ENCODE assay signal across 19 cellular contexts in the genomic region with DNA sequence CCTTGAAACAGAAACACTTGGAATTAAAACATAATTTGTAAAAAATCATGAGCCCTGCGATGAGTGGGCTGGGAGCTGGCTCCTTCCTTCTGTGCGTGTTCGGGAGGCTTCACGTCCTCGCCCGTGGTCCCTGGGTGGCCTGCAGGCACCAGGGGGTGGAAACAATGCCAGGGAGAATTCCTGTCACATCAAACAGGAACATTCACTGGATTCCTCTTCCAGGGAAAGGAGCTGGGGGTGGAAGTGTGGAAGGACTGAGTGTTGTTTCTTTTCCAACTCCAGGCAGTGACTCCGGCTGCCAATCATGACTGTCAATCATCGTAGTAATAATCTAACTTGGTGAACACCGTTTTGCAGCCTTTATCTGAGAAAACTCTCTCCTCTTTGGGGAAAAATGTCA. TPM values are rescaled to one million over a fixed set of nuclear protein-coding genes. Genes with fewer than 3 reads are reported as not detected.
A peak's percentile ranks its signal among the peaks of the same experiment; 100 is the strongest.
DNase-seq lines count a peak whose midpoint lies in the region; ATAC-seq, FAIRE-seq and TF ChIP-seq lines count a peak whose summit lies in the region.
"Had no signal": no experiment of that assay in that cellular context is flagged by ENCODE, and none has a peak within 500 bp of the region (broad histone marks: within the 10 kb centered on the region; RNA-seq: fewer than 3 reads in every experiment).

No MANE protein-coding gene starts in this region.

- H2BK5ac ChIP-seq in mesenchymal stem cell (ENCODE audit: low read depth, low read length, poor library complexity, severe bottlenecking): no peak overlapping the region

- H3K4me3 ChIP-seq in GM12878 (no peak overlapping the region), mesenchymal stem cell (ENCODE audit: insufficient read depth in 1 of 2, low read depth in 1 of 2, low read length in 2 of 2) (no peak overlapping the region)
- H3K4me3 ChIP-seq: A549, HAP-1, Peyer's patch had no signal

- H3K9me3 ChIP-seq in GM12878 (replicated peaks; ENCODE audit: control insufficient read depth, insufficient read depth, low read length): no peaks in the 10 kb centered on the region
- H3K9me3 ChIP-seq in mesenchymal stem cell (ENCODE audit: control insufficient read depth, low read length): no peaks in the 10 kb centered on the region
- H3K9me3 ChIP-seq in T-helper 17 cell (ENCODE audit: control insufficient read depth, low read length, poor library complexity, severe bottlenecking): no peaks in the 10 kb centered on the region
- H3K9me3 ChIP-seq: A549, HAP-1, Peyer's patch, SK-N-SH had no signal

- H3K79me1 ChIP-seq in mesenchymal stem cell (replicated peaks; ENCODE audit: low read length, poor library complexity, severe bottlenecking): peaks cover 49% of the 10 kb centered on the region

- in situ Hi-C loops in GM12878 (cut with MboI): no loop called here

- no peak overlapping the region for H2AFZ ChIP-seq in GM12878 (ENCODE audit: control insufficient read depth, low read depth, low read length)
- no peak overlapping the region for H2AFZ ChIP-seq in mesenchymal stem cell (ENCODE audit: low read depth, low read length)

- no peak for TF ChIP-seq EP300 in GM12878 (IDR thresholded peaks at IDR 0.05; ENCODE audit: borderline replicate concordance in 1 of 2, control insufficient read depth in 1 of 2, low read depth in 2 of 2, low read length in 2 of 2)

- BruUV-seq in GM12878 (replicated peaks; lab: Mats Ljungman, UMichigan): TSS peak; percentile 28

- FAIRE-seq in GM12878 (lab: Jason Lieb, UNC): no peak
- FAIRE-seq: A549 had no signal

- no peak overlapping the region for H3K4me3 Mint-ChIP-seq in T-helper 17 cell

- H2BK15ac ChIP-seq in mesenchymal stem cell (ENCODE audit: low read depth, poor library complexity, severe bottlenecking): no peak overlapping the region

- H2BK12ac ChIP-seq in mesenchymal stem cell (ENCODE audit: low read length in 2 of 2): no peak overlapping the region

- peaks cover 9% of the 10 kb centered on the region for H3K4me1 Mint-ChIP-seq in T-helper 17 cell

- TF ChIP-seq POLR2A in GM12878 (IDR thresholded peaks at IDR 0.05; ENCODE audit: low read depth, low read length): no peak

- H4K8ac ChIP-seq in mesenchymal stem cell (ENCODE audit: low read length): no peak overlapping the region

- H3K14ac ChIP-seq in mesenchymal stem cell (ENCODE audit: low read length in 2 of 2): no peak overlapping the region

- H3K36me3 ChIP-seq in GM12878 (ENCODE audit: control insufficient read depth in 2 of 2, insufficient read depth in 2 of 2, low read length in 1 of 2) (peaks cover 7 to 21% of the 10 kb centered on the region in 2 experiments), mesenchymal stem cell (ENCODE audit: control insufficient read depth in 1 of 2, insufficient read depth in 2 of 2, low read depth in 1 of 2, low read length in 2 of 2) (peaks cover 75 to 84% of the 10 kb centered on the region in 2 experiments)

- H3K4me2 ChIP-seq in GM12878 (ENCODE audit: control insufficient read depth, insufficient read depth) (no peak overlapping the region), mesenchymal stem cell (ENCODE audit: low read length, poor library complexity, severe bottlenecking) (no peak overlapping the region)
- H3K4me2 ChIP-seq: A549, KMS-11, SK-N-SH had no signal

- ATAC-seq in GM12878: no peak
- ATAC-seq in HG03521 (IDR thresholded peaks at IDR 0.05; ENCODE audit: unreplicated experiment): no peak
- ATAC-seq in T-helper 17 cell: no peak
- ATAC-seq: A549 had no signal

- H3K4me1 ChIP-seq in GM12878 (ENCODE audit: control insufficient read depth, insufficient read depth, low read length) (peaks cover 3% of the 10 kb centered on the region), mesenchymal stem cell (ENCODE audit: control insufficient read depth, insufficient read depth, low read depth, low read length) (no peaks in the 10 kb centered on the region)

- H3K27ac Mint-ChIP-seq in T-helper 17 cell: no peak overlapping the region

- H2BK120ac ChIP-seq in mesenchymal stem cell (ENCODE audit: low read depth, low read length): no peak overlapping the region

- H3K9ac ChIP-seq in GM12878 (ENCODE audit: control insufficient read depth, insufficient read depth, low read length) (no peak overlapping the region), mesenchymal stem cell (ENCODE audit: low read length) (peak overlapping the region; percentile 22)
- H3K9ac ChIP-seq: KMS-11, SK-N-SH had no signal

- DNase-seq in HEK293T (ENCODE audit: extremely low spot score) (no peak), GM12878 (ENCODE audit: low read depth, low spot score) (no peak), mesenchymal stem cell (no peak), T-helper 17 cell (no peak)
- DNase-seq in stimulated activated CD8-positive, alpha-beta memory T cell treated with anti-CD3 and anti-CD28 coated beads, Interleukin-4, amount 100 ng/mL, for 48 hours: no peak
- DNase-seq: EL, NCI-H1048, NCI-H1436 treated with DMSO at 0.1 percent for 48 hours, NCI-H2081, NCI-H510A, Peyer's patch, SHP77, SK-N-SH had no signal

- TF ChIP-seq RAD21 in GM12878 (IDR thresholded peaks at IDR 0.05; ENCODE audit: insufficient read depth, low read depth, low read length): no peak

- no peak overlapping the region for H3K18ac ChIP-seq in mesenchymal stem cell (ENCODE audit: low read depth in 1 of 2, low read length in 2 of 2)

- CTCF ChIA-PET in HEK293T (lab: Yijun Ruan, JAX) (no interaction called here), GM12878 (lab: Yijun Ruan, JAX) (no interaction called here)

- RAD21 ChIA-PET in GM12878 (lab: Charles Lee; ENCODE audit: unreplicated experiment): no interaction called here

- POLR2A ChIA-PET in HEK293T (lab: Yijun Ruan, JAX) (no interaction called here), GM12878 (lab: Charles Lee) (interaction anchor here (0.9 kb wide), 1 partner anchor 10 kb away, joined by 3 read pairs; no protein-coding TSS in a partner anchor)

- no peaks in the 10 kb centered on the region for H3K27me3 Mint-ChIP-seq in T-helper 17 cell

- H3K27ac ChIP-seq in 22Rv1: peak overlapping the region; percentile 95
- no peak overlapping the region for H3K27ac ChIP-seq in GM12878 (ENCODE audit: control insufficient read depth, insufficient read depth)
- H3K27ac ChIP-seq in mesenchymal stem cell (ENCODE audit: low read length, poor library complexity, severe bottlenecking): no peak overlapping the region
- H3K27ac ChIP-seq: A549, C4-2B, KMS-11, Peyer's patch had no signal

- H3K27me3 ChIP-seq in GM12878 (replicated peaks in 1 of 2; ENCODE audit: control insufficient read depth in 2 of 2, insufficient read depth in 2 of 2, low read length in 1 of 2) (no peaks in the 10 kb centered on the region), mesenchymal stem cell (ENCODE audit: control insufficient read depth in 1 of 2, insufficient read depth in 1 of 2, low read length in 2 of 2) (no peaks in the 10 kb centered on the region)
- H3K27me3 ChIP-seq: Peyer's patch had no signal

- peaks cover 5% of the 10 kb centered on the region for H3K36me3 Mint-ChIP-seq in T-helper 17 cell (ENCODE audit: low read depth)

- no peak overlapping the region for H2AK5ac ChIP-seq in mesenchymal stem cell (ENCODE audit: low read length, severe bottlenecking)

- WGBS in GM12878 (ENCODE audit: insufficient coverage, insufficient replicate concordance, low lambda C conversion rate, missing lambda C conversion rate): 90% methylated on average over 9 of the region's 9 CpGs
- WGBS in mesenchymal stem cell: 95% methylated on average over 8 of the region's 9 CpGs

- intact Hi-C loops in GM12878 (cut with micrococcal nuclease; ENCODE audit: unreplicated experiment): no loop called here

- SMC1A ChIA-PET in GM12878 (lab: Charles Lee; ENCODE audit: uncharacterized antibody, unreplicated experiment): no interaction called here

- H4K20me1 ChIP-seq in GM12878 (ENCODE audit: control insufficient read depth, insufficient read depth): no peaks in the 10 kb centered on the region

- no peak overlapping the region for H3K4ac ChIP-seq in mesenchymal stem cell (ENCODE audit: low read depth in 1 of 2, low read length in 2 of 2)

- no peak overlapping the region for H4K91ac ChIP-seq in mesenchymal stem cell (ENCODE audit: low read length)

- no peak overlapping the region for H3K23ac ChIP-seq in mesenchymal stem cell (ENCODE audit: low read length in 2 of 2)

- no peaks in the 10 kb centered on the region for H3K79me2 ChIP-seq in GM12878 (ENCODE audit: control insufficient read depth, insufficient read depth, low read length)

- TF ChIP-seq CTCF in 22Rv1 (IDR thresholded peaks at IDR 0.05) (no peak), GM12878 (IDR thresholded peaks at IDR 0.05 in 2 of 3, conservative IDR thresholded peaks at IDR 0.05 in 1 of 3; ENCODE audit: control insufficient read depth in 2 of 3, extremely low read depth in 1 of 3, insufficient read depth in 1 of 3, low read depth in 3 of 3, low read length in 3 of 3) (no peak)

RNA-seq across cellular contexts. Expression of gene TOR1A, which starts 10.3 kb away (rescaled TPM):
- 43.7 and 49.9 TPM in 2 replicates for total RNA-seq in GM12878 (2013; cell fraction: nucleolus; rRNA removed)
- 27.4 and 28.1 TPM in 2 replicates for total RNA-seq in GM12878 (2014; rRNA removed)
- total RNA-seq in GM12878 (2014; rRNA removed; fragmentation: Illumina TruSeq; extraction: Trizol): 28.9 and 29.1 TPM in 2 replicates
- total RNA-seq in GM12878 (2021): 31.1 and 34.0 TPM in 2 replicates
- polyA plus RNA-seq in GM12878 (2011; ENCODE audit: low read depth): 22.8 TPM
- 44.7 and 45.4 TPM in 2 replicates for polyA plus RNA-seq in GM12878 (2011; rRNA removed)
- 43.5 and 44.8 TPM in 2 replicates for polyA plus RNA-seq in GM12878 (2011; cell fraction: cytosol; rRNA removed)
- 22.0 and 25.2 TPM in 2 replicates for polyA plus RNA-seq in GM12878 (2011; cell fraction: nucleus; rRNA removed)
- polyA plus RNA-seq in GM12878 (2012): 19.4 and 24.6 TPM in 2 replicates
- 37.4 and 43.1 TPM in 2 replicates for polyA plus RNA-seq in GM12878 (2014; fragmentation: Illumina TruSeq; extraction: Trizol)
- polyA plus RNA-seq in GM12878 (2014; fragmentation: Nextera tagmentation; extraction: Ambion mirVana): 1 to 10 TPM; 3.2 to 8.0 TPM
- 43.3 and 45.3 TPM in 2 replicates for polyA plus RNA-seq in GM12878 (2014; rRNA removed)
- polyA plus RNA-seq in GM12878 (2016; fragmentation: Nextera tagmentation; extraction: Ambion mirVana): 10 to 100 TPM; 60.7 to 60.8 TPM
- 32.3 and 34.5 TPM in 2 replicates for polyA minus RNA-seq in GM12878 (2011; rRNA and poly(A)+ RNA removed)
- polyA minus RNA-seq in GM12878 (2011; cell fraction: cytosol; rRNA and poly(A)+ RNA removed): 10.9 and 14.2 TPM in 2 replicates
- polyA minus RNA-seq in GM12878 (2011; cell fraction: nucleus; rRNA and poly(A)+ RNA removed): 9.7 and 17.6 TPM in 2 replicates
- polyA plus RNA-seq in mesenchymal stem cell (2013, experiment 1 of 2): 62.4 TPM
- polyA plus RNA-seq in mesenchymal stem cell (2013, experiment 2 of 2): 62.2 TPM
- total RNA-seq in T-helper 17 cell: 10 to 100 TPM; 16.7 to 17.2 TPM

RNA-seq across cellular contexts. Expression of gene TOR1B, which starts 10.7 kb away (rescaled TPM):
- 35.2 and 38.1 TPM in 2 replicates for total RNA-seq in GM12878 (2013; cell fraction: nucleolus; rRNA removed)
- 10.7 and 12.3 TPM in 2 replicates for total RNA-seq in GM12878 (2014; rRNA removed)
- 9.3 and 10.3 TPM in 2 replicates for total RNA-seq in GM12878 (2014; rRNA removed; fragmentation: Illumina TruSeq; extraction: Trizol)
- total RNA-seq in GM12878 (2021): 11.3 and 11.6 TPM in 2 replicates
- 4.9 TPM for polyA plus RNA-seq in GM12878 (2011; ENCODE audit: low read depth)
- polyA plus RNA-seq in GM12878 (2011; rRNA removed): 17.5 and 18.8 TPM in 2 replicates
- 16.7 and 17.6 TPM in 2 replicates for polyA plus RNA-seq in GM12878 (2011; cell fraction: cytosol; rRNA removed)
- 13.3 and 14.5 TPM in 2 replicates for polyA plus RNA-seq in GM12878 (2011; cell fraction: nucleus; rRNA removed)
- polyA plus RNA-seq in GM12878 (2012): 8.5 and 11.1 TPM in 2 replicates
- polyA plus RNA-seq in GM12878 (2014; fragmentation: Illumina TruSeq; extraction: Trizol): 8.8 and 10.6 TPM in 2 replicates
- 1 to 10 TPM; 1.8 to 2.4 TPM for polyA plus RNA-seq in GM12878 (2014; fragmentation: Nextera tagmentation; extraction: Ambion mirVana)
- 10.6 and 11.7 TPM in 2 replicates for polyA plus RNA-seq in GM12878 (2014; rRNA removed)
- polyA plus RNA-seq in GM12878 (2016; fragmentation: Nextera tagmentation; extraction: Ambion mirVana): 1 to 10 TPM; 6.3 to 7.3 TPM
- 10.7 and 16.0 TPM in 2 replicates for polyA minus RNA-seq in GM12878 (2011; rRNA and poly(A)+ RNA removed)
- polyA minus RNA-seq in GM12878 (2011; cell fraction: cytosol; rRNA and poly(A)+ RNA removed): 4.7 and 5.3 TPM in 2 replicates
- polyA minus RNA-seq in GM12878 (2011; cell fraction: nucleus; rRNA and poly(A)+ RNA removed): 6.2 and 9.9 TPM in 2 replicates
- polyA plus RNA-seq in mesenchymal stem cell (2013, experiment 1 of 2): 30.4 TPM
- polyA plus RNA-seq in mesenchymal stem cell (2013, experiment 2 of 2): 33.2 TPM
- total RNA-seq in T-helper 17 cell: 10 to 100 TPM; 13.2 to 18.7 TPM

RNA-seq across cellular contexts. Expression of gene C9orf78, which starts 21.4 kb away (rescaled TPM):
- total RNA-seq in GM12878 (2013; cell fraction: nucleolus; rRNA removed): 14.4 and 17.1 TPM in 2 replicates
- total RNA-seq in GM12878 (2014; rRNA removed) (32.6 and 36.7 TPM in 2 replicates), GM12878 (2014; rRNA removed; fragmentation: Illumina TruSeq; extraction: Trizol) (46.2 and 54.6 TPM in 2 replicates), GM12878 (2021) (18.9 and 23.0 TPM in 2 replicates), T-helper 17 cell (100 to 1,000 TPM in 1 of 2 donors, 10 to 100 TPM in 1; 96.2 to 111 TPM)
- polyA plus RNA-seq in GM12878 (2011; ENCODE audit: low read depth): 32.0 TPM
- polyA plus RNA-seq in GM12878 (2011; rRNA removed) (41.8 and 60.7 TPM in 2 replicates), GM12878 (2014; fragmentation: Illumina TruSeq; extraction: Trizol) (52.4 and 53.3 TPM in 2 replicates), GM12878 (2014; fragmentation: Nextera tagmentation; extraction: Ambion mirVana) (10 to 100 TPM; 28.6 to 60.9 TPM), GM12878 (2014; rRNA removed) (37.5 and 40.0 TPM in 2 replicates), GM12878 (2016; fragmentation: Nextera tagmentation; extraction: Ambion mirVana) (10 to 100 TPM; 56.9 to 59.0 TPM)
- polyA plus RNA-seq in GM12878 (2011; cell fraction: cytosol; rRNA removed): 20.5 and 23.6 TPM in 2 replicates
- polyA plus RNA-seq in GM12878 (2011; cell fraction: nucleus; rRNA removed): 6.5 and 9.3 TPM in 2 replicates
- 24.9 and 32.2 TPM in 2 replicates for polyA plus RNA-seq in GM12878 (2012)
- polyA minus RNA-seq in GM12878 (2011; rRNA and poly(A)+ RNA removed): 8.7 and 13.1 TPM in 2 replicates
- 7.4 and 14.0 TPM in 2 replicates for polyA minus RNA-seq in GM12878 (2011; cell fraction: cytosol; rRNA and poly(A)+ RNA removed)
- 3.7 and 7.0 TPM in 2 replicates for polyA minus RNA-seq in GM12878 (2011; cell fraction: nucleus; rRNA and poly(A)+ RNA removed)
- polyA plus RNA-seq in mesenchymal stem cell (2013, experiment 1 of 2): 36.7 TPM
- 38.1 TPM for polyA plus RNA-seq in mesenchymal stem cell (2013, experiment 2 of 2)

RNA-seq across cellular contexts. Expression of gene USP20, which starts 21.6 kb away (rescaled TPM):
- total RNA-seq in GM12878 (2013; cell fraction: nucleolus; rRNA removed): 11.7 and 12.6 TPM in 2 replicates
- total RNA-seq in GM12878 (2014; rRNA removed): 10.7 and 14.4 TPM in 2 replicates
- total RNA-seq in GM12878 (2014; rRNA removed; fragmentation: Illumina TruSeq; extraction: Trizol): 6.4 and 7.6 TPM in 2 replicates
- 23.0 and 23.3 TPM in 2 replicates for total RNA-seq in GM12878 (2021)
- polyA plus RNA-seq in GM12878 (2011; ENCODE audit: low read depth): 6.4 TPM
- polyA plus RNA-seq in GM12878 (2011; rRNA removed): 4.0 and 7.5 TPM in 2 replicates
- polyA plus RNA-seq in GM12878 (2011; cell fraction: cytosol; rRNA removed): 8.6 and 11.8 TPM in 2 replicates
- polyA plus RNA-seq in GM12878 (2011; cell fraction: nucleus; rRNA removed): 79.9 and 80.0 TPM in 2 replicates
- polyA plus RNA-seq in GM12878 (2012): 11.7 and 12.5 TPM in 2 replicates
- 2.6 and 6.1 TPM in 2 replicates for polyA plus RNA-seq in GM12878 (2014; fragmentation: Illumina TruSeq; extraction: Trizol)
- polyA plus RNA-seq in GM12878 (2014; fragmentation: Nextera tagmentation; extraction: Ambion mirVana): 1 to 10 TPM in 1 of 2 experiments, under 1 TPM in 1; 0.66 to 1.1 TPM
- polyA plus RNA-seq in GM12878 (2014; rRNA removed): 15.8 and 23.0 TPM in 2 replicates
- polyA plus RNA-seq in GM12878 (2016; fragmentation: Nextera tagmentation; extraction: Ambion mirVana): 10 to 100 TPM; 22.3 to 22.9 TPM
- 6.4 and 11.9 TPM in 2 replicates for polyA minus RNA-seq in GM12878 (2011; rRNA and poly(A)+ RNA removed)
- 4.8 and 5.2 TPM in 2 replicates for polyA minus RNA-seq in GM12878 (2011; cell fraction: cytosol; rRNA and poly(A)+ RNA removed)
- 10.2 and 16.4 TPM in 2 replicates for polyA minus RNA-seq in GM12878 (2011; cell fraction: nucleus; rRNA and poly(A)+ RNA removed)
- 7.6 TPM for polyA plus RNA-seq in mesenchymal stem cell (2013, experiment 1 of 2)
- 7.5 TPM for polyA plus RNA-seq in mesenchymal stem cell (2013, experiment 2 of 2)
- total RNA-seq in T-helper 17 cell: 10 to 100 TPM; 80.7 to 90.0 TPM
